1 cellular context compared by ENCODE assay signal in the genomic region with DNA sequence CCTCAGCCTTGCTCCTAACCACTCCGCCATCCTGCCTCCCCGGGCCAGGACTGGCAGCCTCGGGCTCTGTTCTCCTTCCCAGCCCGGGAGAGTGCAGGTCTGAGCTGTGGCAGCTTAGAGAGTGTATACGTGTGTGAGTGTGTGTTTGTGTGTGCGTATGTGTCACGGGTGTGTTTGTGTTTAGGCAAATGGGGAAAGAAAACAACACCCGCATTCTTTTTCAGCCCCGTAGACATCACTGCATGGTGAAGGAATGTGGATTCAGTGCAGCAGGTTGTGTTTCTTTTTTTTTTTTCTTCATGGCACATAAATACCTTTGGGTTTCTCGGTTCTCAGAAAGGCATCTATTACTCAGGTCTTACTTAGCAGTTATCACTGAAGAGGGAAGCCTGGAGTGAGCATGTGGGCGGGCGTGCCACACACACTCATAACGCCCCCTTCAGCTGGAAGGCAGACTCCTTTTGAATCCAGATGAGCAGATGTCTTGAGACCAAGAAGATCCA.
A peak's percentile ranks its signal among the peaks of the same experiment; 100 is the strongest.
TF ChIP-seq lines count a peak whose summit lies in the region.

No MANE protein-coding gene starts in this region.

TF ChIP-seq in IMR-90, 13 proteins besides CTCF, POLR2A, EP300 and RAD21 (continued from another document):
- peak; percentile 9; the same call in 1 of the 2 replicates for TF ChIP-seq USF2 (IDR thresholded peaks at IDR 0.05; ENCODE audit: low read depth, low read length)
- no peak for TF ChIP-seq RFX5 (IDR thresholded peaks at IDR 0.05; ENCODE audit: low read depth, low read length)
TF ChIP-seq in IMR-90: peak in this region for 8.
